ENCODE assay signal across 32 cellular contexts in the genomic region with DNA sequence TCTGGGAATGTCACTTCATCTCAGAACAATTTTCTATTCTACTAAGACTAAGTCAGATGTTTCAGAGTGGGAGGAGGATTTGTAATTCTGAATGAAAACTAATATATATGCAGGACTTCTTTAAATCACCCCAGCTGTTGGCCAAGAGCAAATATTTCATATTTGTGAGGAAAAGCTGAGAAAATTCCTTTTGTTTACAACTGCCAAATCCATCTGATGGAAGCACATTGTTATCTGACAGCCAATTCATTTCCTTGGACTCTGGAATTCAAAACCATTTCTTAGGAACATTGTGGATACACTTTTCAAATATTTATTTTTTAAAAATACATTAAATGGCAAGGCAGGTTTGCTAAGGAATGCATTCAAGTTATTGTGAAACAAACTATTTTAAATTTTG. TPM values are rescaled to one million over a fixed set of nuclear protein-coding genes. Genes with fewer than 3 reads are reported as not detected.
"Had no signal": no experiment of that assay in that cellular context is flagged by ENCODE, and none has a peak within 500 bp of the region (broad histone marks: within the 10 kb centered on the region; RNA-seq: fewer than 3 reads in every experiment).

No MANE protein-coding gene starts in this region.

- H3K36me3 Mint-ChIP-seq: stimulated activated memory B cell treated with anti-CD40 and anti-IgM and Interleukin-4, amounts not matched to agents 10 μg/mL and 1 μg/mL and 100 μg/mL, for 72 hours; T-cell had no signal

- H3K27ac Mint-ChIP-seq: activated B cell treated with CpG ODN at 0.5 μM for 24 hours; activated CD4-positive, alpha-beta T cell treated with anti-CD3 and anti-CD28 coated beads for 36 hours; activated CD8-positive, alpha-beta T cell treated with anti-CD3 and anti-CD28 coated beads, Interleukin-2, amount 10 ng/mL, durations not matched to agents 7 days and 5 days; activated naive CD4-positive, alpha-beta T cell treated with anti-CD3 and anti-CD28 coated beads for 36 hours; activated naive CD8-positive, alpha-beta T cell treated with anti-CD3 and anti-CD28 coated beads for 36 hours; dendritic cell treated with granulocyte-macrophage colony-stimulating factor and Interleukin-4, amounts not matched to agents 40 ng/mL and 50 ng/mL, for 4 days; naive thymus-derived CD4-positive, alpha-beta T cell; stimulated activated memory B cell treated with anti-CD40 and anti-IgM and Interleukin-4, amounts not matched to agents 10 μg/mL and 1 μg/mL and 100 μg/mL, for 72 hours; stimulated activated naive CD8-positive, alpha-beta T cell treated with anti-CD3 and anti-CD28 coated beads, Interleukin-15, amount 100 ng/mL, for 72 hours; T-cell; T-helper 2 cell treated with Interferon-gamma antibody and Interleukin-4, amounts not matched to agents 5 μg/mL and 100 μg/mL, for 36 hours; type B pancreatic cell had no signal

- H3K36me3 ChIP-seq: sigmoid colon, vagina had no signal

- ATAC-seq: activated CD4-positive, alpha-beta T cell treated with anti-CD3 and anti-CD28 coated beads for 36 hours; activated CD8-positive, alpha-beta T cell treated with anti-CD3 and anti-CD28 coated beads, Interleukin-2, amount 10 ng/mL, durations not matched to agents 7 days and 5 days; left colon; naive thymus-derived CD4-positive, alpha-beta T cell; psoas muscle; stimulated activated memory B cell treated with anti-CD40 and anti-IgM and Interleukin-4, amounts not matched to agents 10 μg/mL and 1 μg/mL and 100 μg/mL, for 72 hours; stimulated activated naive CD8-positive, alpha-beta T cell treated with anti-CD3 and anti-CD28 coated beads, Interleukin-15, amount 100 ng/mL, for 72 hours; T-cell had no signal

- H3K9me3 Mint-ChIP-seq: activated B cell treated with CpG ODN at 0.5 μM for 24 hours; activated naive CD4-positive, alpha-beta T cell treated with anti-CD3 and anti-CD28 coated beads for 36 hours; activated naive CD8-positive, alpha-beta T cell treated with anti-CD3 and anti-CD28 coated beads for 36 hours; dendritic cell treated with granulocyte-macrophage colony-stimulating factor and Interleukin-4, amounts not matched to agents 40 ng/mL and 50 ng/mL, for 4 days; stimulated activated memory B cell treated with anti-CD40 and anti-IgM and Interleukin-4, amounts not matched to agents 10 μg/mL and 1 μg/mL and 100 μg/mL, for 72 hours; T-cell; T-helper 2 cell treated with Interferon-gamma antibody and Interleukin-4, amounts not matched to agents 5 μg/mL and 100 μg/mL, for 36 hours; type B pancreatic cell had no signal

- H3K4me1 Mint-ChIP-seq: activated CD4-positive, alpha-beta T cell treated with anti-CD3 and anti-CD28 coated beads for 36 hours; activated naive CD8-positive, alpha-beta T cell treated with anti-CD3 and anti-CD28 coated beads for 36 hours; central memory CD8-positive, alpha-beta T cell; stimulated activated naive CD8-positive, alpha-beta T cell treated with anti-CD3 and anti-CD28 coated beads, Interleukin-15, amount 100 ng/mL, for 72 hours had no signal

- FAIRE-seq: bronchial epithelial cell, keratinocyte had no signal

- H3K27ac ChIP-seq: parathyroid adenoma, psoas muscle, sigmoid colon, vagina had no signal

- H3K4me3 Mint-ChIP-seq: activated B cell treated with CpG ODN at 0.5 μM for 24 hours; activated CD4-positive, alpha-beta T cell treated with anti-CD3 and anti-CD28 coated beads for 36 hours; activated CD8-positive, alpha-beta T cell treated with anti-CD3 and anti-CD28 coated beads, Interleukin-2, amount 10 ng/mL, durations not matched to agents 7 days and 5 days; activated naive CD4-positive, alpha-beta T cell treated with anti-CD3 and anti-CD28 coated beads for 36 hours; activated naive CD8-positive, alpha-beta T cell treated with anti-CD3 and anti-CD28 coated beads for 36 hours; central memory CD8-positive, alpha-beta T cell; dendritic cell treated with granulocyte-macrophage colony-stimulating factor and Interleukin-4, amounts not matched to agents 40 ng/mL and 50 ng/mL, for 4 days; naive thymus-derived CD4-positive, alpha-beta T cell; stimulated activated memory B cell treated with anti-CD40 and anti-IgM and Interleukin-4, amounts not matched to agents 10 μg/mL and 1 μg/mL and 100 μg/mL, for 72 hours; stimulated activated naive CD8-positive, alpha-beta T cell treated with anti-CD3 and anti-CD28 coated beads, Interleukin-15, amount 100 ng/mL, for 72 hours; T-cell; T-helper 2 cell treated with Interferon-gamma antibody and Interleukin-4, amounts not matched to agents 5 μg/mL and 100 μg/mL, for 36 hours; type B pancreatic cell had no signal

- H3K9ac ChIP-seq: parathyroid adenoma had no signal

- H3K9me3 ChIP-seq: psoas muscle, sigmoid colon, vagina had no signal

- H3K4me3 ChIP-seq: psoas muscle, sigmoid colon, smooth muscle cell, vagina had no signal

- H3K4me1 ChIP-seq: parathyroid adenoma, vagina had no signal

- DNase-seq: activated B cell treated with CpG ODN at 0.5 μM for 24 hours; activated CD4-positive, alpha-beta T cell treated with anti-CD3 and anti-CD28 coated beads for 36 hours; activated CD8-positive, alpha-beta T cell treated with anti-CD3 and anti-CD28 coated beads, Interleukin-2, amount 10 ng/mL, durations not matched to agents 7 days and 5 days; activated effector memory CD4-positive, alpha-beta T cell treated with anti-CD3 and anti-CD28 coated beads, Interleukin-2, amount 50 U/mL, for 16 hours; activated naive CD4-positive, alpha-beta T cell treated with anti-CD3 and anti-CD28 coated beads for 36 hours; activated naive CD8-positive, alpha-beta T cell treated with anti-CD3 and anti-CD28 coated beads for 36 hours; amniotic stem cell; effector CD4-positive, alpha-beta T cell; foreskin fibroblast; head of caudate nucleus; hippocampal formation; left colon; midbrain; naive thymus-derived CD4-positive, alpha-beta T cell; psoas muscle; sigmoid colon; stimulated activated CD4-positive, alpha-beta T cell treated with anti-CD3 and anti-CD28 coated beads, Interleukin-1b, Interleukin-23, amount 100 ng/mL, for 48 hours; stimulated activated CD4-positive, alpha-beta T cell treated with anti-CD3 and anti-CD28 coated beads, Interleukin-4, amount 100 ng/mL, for 4 hours; stimulated activated CD8-positive, alpha-beta memory T cell treated with anti-CD3 and anti-CD28 coated beads, Interleukin-4, amount 100 ng/mL, for 48 hours; stimulated activated naive CD8-positive, alpha-beta T cell treated with anti-CD3 and anti-CD28 coated beads, Interleukin-15, amount 100 ng/mL, for 72 hours; substantia nigra; T-cell had no signal

- H3K27me3 ChIP-seq: vagina had no signal

RNA-seq across cellular contexts. Expression of gene SLIT2, which starts 8.0 kb away (rescaled TPM):
- total RNA-seq: activated CD4-positive, alpha-beta T cell treated with anti-CD3 and anti-CD28 coated beads for 36 hours; activated CD8-positive, alpha-beta T cell treated with anti-CD3 and anti-CD28 coated beads, Interleukin-2, amount 10 ng/mL, durations not matched to agents 7 days and 5 days; activated naive CD4-positive, alpha-beta T cell treated with anti-CD3 and anti-CD28 coated beads for 36 hours; activated naive CD8-positive, alpha-beta T cell treated with anti-CD3 and anti-CD28 coated beads for 36 hours; naive thymus-derived CD4-positive, alpha-beta T cell had no signal
- polyA plus RNA-seq: naive thymus-derived CD4-positive, alpha-beta T cell had no signal
